30 cellular contexts compared by ENCODE assay signal in genomic region chr5:147855774-147856069, GRCh38. TPM values are rescaled to one million over a fixed set of nuclear protein-coding genes. Genes with fewer than 3 reads are reported as not detected.
"Had no signal": no experiment of that assay in that cellular context is flagged by ENCODE, and none has a peak within 500 bp of the region (broad histone marks: within the 10 kb centered on the region; RNA-seq: fewer than 3 reads in every experiment).

No MANE protein-coding gene starts in this region.

- H3K27ac ChIP-seq: Peyer's patch, RWPE1, SJCRH30 had no signal

- DNase-seq: activated CD4-positive, alpha-beta memory T cell treated with anti-CD3 and anti-CD28 coated beads for 36 hours; activated CD4-positive, alpha-beta T cell treated with anti-CD3 and anti-CD28 coated beads, Interleukin-2, amount 10 ng/mL, durations not matched to agents 7 days and 5 days; activated CD4-positive, CD25-positive, alpha-beta regulatory T cell; activated CD8-positive, alpha-beta memory T cell treated with anti-CD3 and anti-CD28 coated beads for 24 hours; activated gamma-delta T cell; activated naive CD4-positive, alpha-beta T cell treated with anti-CD3 and anti-CD28 coated beads for 36 hours; activated T-cell treated with anti-CD3 and anti-CD28 coated beads, Interleukin-2, amount 50 U/mL, for 4 hours; caudate nucleus; KG1; NCI-H1105 treated with DMSO at 0.1 percent for 48 hours; NCI-H1436 treated with DMSO at 0.1 percent for 48 hours; NCI-H187; NCI-H2081; NCI-H510A treated with DMSO at 0.1 percent for 48 hours; NCI-H69; Peyer's patch; Right ventricle myocardium superior; SJCRH30; T-cell; T-helper 2 cell; T1000 had no signal

- ATAC-seq: activated T-cell treated with anti-CD3 and anti-CD28 coated beads, Interleukin-2, amount 50 U/mL, for 4 hours; activated T-helper 17 cell treated with anti-CD3 and anti-CD28 coated beads, Interleukin-2, amount 50 U/mL, for 72 hours; T-cell had no signal

- H3K4me3 ChIP-seq: Peyer's patch, SJCRH30 had no signal

- H3K36me3 Mint-ChIP-seq: activated CD4-positive, alpha-beta memory T cell treated with anti-CD3 and anti-CD28 coated beads for 36 hours; activated naive CD8-positive, alpha-beta T cell; T-cell had no signal

- H3K27ac Mint-ChIP-seq: activated CD4-positive, alpha-beta memory T cell treated with anti-CD3 and anti-CD28 coated beads for 36 hours; activated CD4-positive, alpha-beta T cell treated with anti-CD3 and anti-CD28 coated beads, Interleukin-2, amount 10 ng/mL, durations not matched to agents 7 days and 5 days; activated naive CD4-positive, alpha-beta T cell treated with anti-CD3 and anti-CD28 coated beads for 36 hours; activated naive CD8-positive, alpha-beta T cell; activated T-helper 17 cell treated with anti-CD3 and anti-CD28 coated beads, Interleukin-2, amount 50 U/mL, for 72 hours; T-cell had no signal

- H3K36me3 ChIP-seq: Peyer's patch, SJCRH30 had no signal

- FAIRE-seq: TTC549 had no signal

- H3K27me3 ChIP-seq: Peyer's patch, SJCRH30 had no signal

- H3K9me3 Mint-ChIP-seq: activated CD4-positive, alpha-beta memory T cell treated with anti-CD3 and anti-CD28 coated beads for 36 hours; activated CD4-positive, alpha-beta T cell treated with anti-CD3 and anti-CD28 coated beads, Interleukin-2, amount 10 ng/mL, durations not matched to agents 7 days and 5 days; activated naive CD4-positive, alpha-beta T cell treated with anti-CD3 and anti-CD28 coated beads for 36 hours; activated T-cell treated with anti-CD3 and anti-CD28 coated beads, Interleukin-2, amount 50 U/mL, for 4 hours; activated T-helper 17 cell treated with anti-CD3 and anti-CD28 coated beads, Interleukin-2, amount 50 U/mL, for 72 hours; T-cell had no signal

- H3K4me1 Mint-ChIP-seq: activated T-helper 17 cell treated with anti-CD3 and anti-CD28 coated beads, Interleukin-2, amount 50 U/mL, for 72 hours had no signal

- H3K4me3 Mint-ChIP-seq: activated CD4-positive, alpha-beta memory T cell treated with anti-CD3 and anti-CD28 coated beads for 36 hours; activated CD4-positive, alpha-beta T cell treated with anti-CD3 and anti-CD28 coated beads, Interleukin-2, amount 10 ng/mL, durations not matched to agents 7 days and 5 days; activated naive CD4-positive, alpha-beta T cell treated with anti-CD3 and anti-CD28 coated beads for 36 hours; activated naive CD8-positive, alpha-beta T cell; activated T-cell treated with anti-CD3 and anti-CD28 coated beads, Interleukin-2, amount 50 U/mL, for 4 hours; activated T-helper 17 cell treated with anti-CD3 and anti-CD28 coated beads, Interleukin-2, amount 50 U/mL, for 72 hours; T-cell had no signal

- H3K4me1 ChIP-seq: Peyer's patch had no signal

- H3K9me3 ChIP-seq: Peyer's patch, SJCRH30 had no signal

RNA-seq across cellular contexts. Expression of gene SCGB3A2, which starts 22.8 kb away (rescaled TPM):
- total RNA-seq: activated CD4-positive, alpha-beta memory T cell treated with anti-CD3 and anti-CD28 coated beads for 36 hours; activated CD4-positive, alpha-beta T cell treated with anti-CD3 and anti-CD28 coated beads, Interleukin-2, amount 10 ng/mL, durations not matched to agents 7 days and 5 days; activated naive CD4-positive, alpha-beta T cell treated with anti-CD3 and anti-CD28 coated beads for 36 hours; activated T-helper 17 cell treated with anti-CD3 and anti-CD28 coated beads, Interleukin-2, amount 50 U/mL, for 72 hours; chondrocyte; LHCN-M2; M059J; OCI-LY7; Peyer's patch; Right ventricle myocardium superior; SJCRH30 had no signal
- polyA plus RNA-seq: adipose tissue had no signal

RNA-seq across cellular contexts. Expression of gene SPINK1, which starts 24.3 kb away (rescaled TPM):
- total RNA-seq: activated CD4-positive, alpha-beta memory T cell treated with anti-CD3 and anti-CD28 coated beads for 36 hours; activated CD4-positive, alpha-beta T cell treated with anti-CD3 and anti-CD28 coated beads, Interleukin-2, amount 10 ng/mL, durations not matched to agents 7 days and 5 days; activated naive CD4-positive, alpha-beta T cell treated with anti-CD3 and anti-CD28 coated beads for 36 hours; activated T-helper 17 cell treated with anti-CD3 and anti-CD28 coated beads, Interleukin-2, amount 50 U/mL, for 72 hours; chondrocyte; LHCN-M2; M059J; OCI-LY7; Right ventricle myocardium superior; SJCRH30 had no signal

RNA-seq across cellular contexts. Expression of gene C5orf46, which starts 50.6 kb away (rescaled TPM):
- total RNA-seq: activated CD4-positive, alpha-beta memory T cell treated with anti-CD3 and anti-CD28 coated beads for 36 hours; activated CD4-positive, alpha-beta T cell treated with anti-CD3 and anti-CD28 coated beads, Interleukin-2, amount 10 ng/mL, durations not matched to agents 7 days and 5 days; activated naive CD4-positive, alpha-beta T cell treated with anti-CD3 and anti-CD28 coated beads for 36 hours; activated T-cell treated with anti-CD3 and anti-CD28 coated beads, Interleukin-2, amount 50 U/mL, for 4 hours; activated T-helper 17 cell treated with anti-CD3 and anti-CD28 coated beads, Interleukin-2, amount 50 U/mL, for 72 hours; LHCN-M2; OCI-LY7; Peyer's patch; T-cell had no signal
